8 cellular contexts compared by ENCODE assay signal in genomic region chr2:23460228-23460627, GRCh38.
DNase-seq lines count a peak whose midpoint lies in the region; ATAC-seq, FAIRE-seq and TF ChIP-seq lines count a peak whose summit lies in the region.

No MANE protein-coding gene starts in this region.

- ATAC-seq in GM21423 (IDR thresholded peaks at IDR 0.05; ENCODE audit: unreplicated experiment) (peak; percentile 56), left lobe of liver (peak; percentile 74), HG02588 (IDR thresholded peaks at IDR 0.05; ENCODE audit: unreplicated experiment) (no peak)

- DNase-seq in D721Med (ENCODE audit: insufficient read length, low spot score) (no peak), RKO (ENCODE audit: low spot score) (peak; percentile 45), left lobe of liver (ENCODE audit: low spot score) (no peak), globus pallidus (ENCODE audit: low spot score) (no peak), NCI-H1105 treated with DMSO at 0.1 percent for 48 hours (lab: John Stamatoyannopoulos, UW) (no peak), iPS-NIHi7 (ENCODE audit: extremely low spot score) (no peak)

- TF ChIP-seq CTCF in D721Med (IDR thresholded peaks at IDR 0.05; ENCODE audit: insufficient read depth, missing control alignments) = peak; percentile 39

- FAIRE-seq in D721Med (lab: Jason Lieb, UNC) = no peak
